Comparison of ENCODE assay signal across 16 cellular contexts in genomic region chr4:17618926-17619325, GRCh38. TPM values are rescaled to one million over a fixed set of nuclear protein-coding genes. Genes with fewer than 3 reads are reported as not detected.
DNase-seq lines count a peak whose midpoint lies in the region; ATAC-seq and TF ChIP-seq lines count a peak whose summit lies in the region.
"Had no signal": no experiment of that assay in that cellular context is flagged by ENCODE, and none has a peak within 500 bp of the region (broad histone marks: within the 10 kb centered on the region; RNA-seq: fewer than 3 reads in every experiment).

No MANE protein-coding gene starts in this region.

- intact Hi-C loops in activated CD4-positive, alpha-beta T cell treated with anti-CD3 and anti-CD28 coated beads for 36 hours (cut with DNase I, micrococcal nuclease) = loop anchor here in 1 of 2 experiments (10.0 kb wide), 1 partner anchor 1394 kb away; the partner anchor contains the start of gene TAPT1

- H3K36me3 Mint-ChIP-seq in activated CD4-positive, alpha-beta T cell treated with anti-CD3 and anti-CD28 coated beads for 36 hours (ENCODE audit: low read depth) = peaks cover 62% of the 10 kb centered on the region
- H3K36me3 Mint-ChIP-seq in osteocyte (ENCODE audit: unreplicated experiment) = peaks cover 39% of the 10 kb centered on the region

- H3K27me3 Mint-ChIP-seq in activated CD4-positive, alpha-beta T cell treated with anti-CD3 and anti-CD28 coated beads for 36 hours = no peaks in the 10 kb centered on the region
- H3K27me3 Mint-ChIP-seq in osteocyte (ENCODE audit: unreplicated experiment) = no peaks in the 10 kb centered on the region

- H3K4me3 Mint-ChIP-seq in activated CD4-positive, alpha-beta T cell treated with anti-CD3 and anti-CD28 coated beads for 36 hours = no peak overlapping the region
- H3K4me3 Mint-ChIP-seq in osteocyte (ENCODE audit: unreplicated experiment) = no peak overlapping the region

- TF ChIP-seq CTCF in osteocyte (IDR thresholded peaks at IDR 0.05) = no peak

- peak overlapping the region; percentile 46 for H3K4me3 ChIP-seq in Jurkat, Clone E6-1 (ENCODE audit: low read length)
- H3K4me3 ChIP-seq in adipocyte (ENCODE audit: low read length) = peak overlapping the region; percentile 16
- H3K4me3 ChIP-seq: A549, colonic mucosa, lower lobe of right lung, smooth muscle cell, testis had no signal

- H3K27me3 ChIP-seq in adipocyte (replicated peaks; ENCODE audit: control insufficient read depth, insufficient read depth, low read length) = no peaks in the 10 kb centered on the region
- H3K27me3 ChIP-seq: colonic mucosa, testis had no signal

- no peaks in the 10 kb centered on the region for H3K9me3 Mint-ChIP-seq in activated CD4-positive, alpha-beta T cell treated with anti-CD3 and anti-CD28 coated beads for 36 hours (ENCODE audit: low read depth)
- no peaks in the 10 kb centered on the region for H3K9me3 Mint-ChIP-seq in osteocyte (ENCODE audit: unreplicated experiment)

- ATAC-seq in activated CD4-positive, alpha-beta T cell treated with anti-CD3 and anti-CD28 coated beads for 36 hours = no peak
- ATAC-seq: A549, esophagus mucosa, lower lobe of right lung had no signal

- peaks cover 37% of the 10 kb centered on the region for H3K4me1 ChIP-seq in adipocyte (ENCODE audit: control insufficient read depth, insufficient read depth, low read length)

- no peak for DNase-seq in activated CD4-positive, alpha-beta T cell treated with anti-CD3 and anti-CD28 coated beads for 36 hours
- no peak for DNase-seq in activated CD4-positive, alpha-beta T cell treated with anti-CD3 and anti-CD28 coated beads for 1 hour
- peak; percentile 88 for DNase-seq in Jurkat, Clone E6-1 (ENCODE audit: low read depth, low spot score)
- DNase-seq in adipocyte (ENCODE audit: low read depth) (no peak), osteocyte (ENCODE audit: extremely low spot score, unreplicated experiment) (no peak), DMS153 (lab: John Stamatoyannopoulos, UW) (no peak), midbrain (lab: John Stamatoyannopoulos, UW) (no peak), NCI-H748 treated with DMSO at 0.1 percent for 48 hours (lab: John Stamatoyannopoulos, UW) (no peak)
- DNase-seq: activated gamma-delta T cell treated with Interleukin-2 at 50 U/mL for 16 hours, colonic mucosa, lower lobe of right lung, NCI-H226, testis had no signal

- CTCF ChIA-PET in activated CD4-positive, alpha-beta T cell treated with anti-CD3 and anti-CD28 coated beads for 36 hours (lab: Charles Lee) = interaction anchor here (1.2 kb wide), 1 partner anchor 70 kb away, joined by 5 read pairs; no protein-coding TSS in a partner anchor

- no peaks in the 10 kb centered on the region for H3K9me3 ChIP-seq in adipocyte (ENCODE audit: control insufficient read depth, low read length)
- H3K9me3 ChIP-seq: A549, colonic mucosa, lower lobe of right lung, testis had no signal

- H3K36me3 ChIP-seq in adipocyte (ENCODE audit: control insufficient read depth, insufficient read depth, low read length, severe bottlenecking) = peaks cover 51% of the 10 kb centered on the region

- H3K4me1 Mint-ChIP-seq in activated CD4-positive, alpha-beta T cell treated with anti-CD3 and anti-CD28 coated beads for 36 hours = peaks cover 43% of the 10 kb centered on the region
- peaks cover 41% of the 10 kb centered on the region for H3K4me1 Mint-ChIP-seq in osteocyte (ENCODE audit: unreplicated experiment)

- H3K27ac Mint-ChIP-seq in activated CD4-positive, alpha-beta T cell treated with anti-CD3 and anti-CD28 coated beads for 36 hours = peak overlapping the region; percentile 76
- peak overlapping the region; percentile 29 for H3K27ac Mint-ChIP-seq in osteocyte (ENCODE audit: unreplicated experiment)

- POLR2A ChIA-PET in activated CD4-positive, alpha-beta T cell treated with anti-CD3 and anti-CD28 coated beads for 36 hours (lab: Charles Lee) = interaction anchor here (1.1 kb wide), 1 partner anchor 191 kb away, joined by 5 read pairs; no protein-coding TSS in a partner anchor

- H3K9ac ChIP-seq in adipocyte (ENCODE audit: low read length) = peak overlapping the region; percentile 37

RNA-seq across cellular contexts. Expression of gene MED28, which starts 4.5 kb away (rescaled TPM):
- total RNA-seq in activated CD4-positive, alpha-beta T cell treated with anti-CD3 and anti-CD28 coated beads for 36 hours = 10 to 100 TPM; 43.0 to 58.0 TPM
- polyA plus RNA-seq in Jurkat, Clone E6-1 (2012; ENCODE audit: insufficient read depth, insufficient read length) = 123 TPM
- 45.8 and 46.2 TPM in 2 replicates for total RNA-seq in osteocyte

RNA-seq across cellular contexts. Expression of gene LAP3, which starts 41.9 kb away (rescaled TPM):
- 100 to 1,000 TPM; 126 to 128 TPM for total RNA-seq in activated CD4-positive, alpha-beta T cell treated with anti-CD3 and anti-CD28 coated beads for 36 hours
- 99.6 TPM for polyA plus RNA-seq in Jurkat, Clone E6-1 (2012; ENCODE audit: insufficient read depth, insufficient read length)
- total RNA-seq in osteocyte = 44.0 and 44.1 TPM in 2 replicates
